ENCODE assay signal across 9 cellular contexts in the genomic region with DNA sequence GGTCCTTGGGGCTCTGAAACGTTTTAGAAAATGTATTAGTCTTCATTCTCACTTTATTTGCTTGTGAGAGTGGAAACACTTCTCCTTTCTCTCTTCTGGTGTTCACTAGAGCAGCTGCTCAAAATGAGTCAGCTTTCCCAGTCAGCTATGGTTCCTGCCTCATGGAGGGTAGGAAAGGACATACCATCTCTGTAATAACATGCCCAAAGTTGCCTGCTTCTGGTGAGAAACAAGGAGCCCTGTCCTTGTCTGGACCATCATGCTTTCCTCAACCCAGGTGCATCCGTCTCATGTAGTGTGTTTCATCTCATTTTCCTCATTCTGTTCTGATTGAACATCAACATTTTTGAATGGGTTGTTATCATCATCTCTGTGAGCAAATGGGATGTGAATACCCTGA. TPM values are rescaled to one million over a fixed set of nuclear protein-coding genes. Genes with fewer than 3 reads are reported as not detected.
A peak's percentile ranks its signal among the peaks of the same experiment; 100 is the strongest.
DNase-seq lines count a peak whose midpoint lies in the region; ATAC-seq and TF ChIP-seq lines count a peak whose summit lies in the region.
"Had no signal": no experiment of that assay in that cellular context is flagged by ENCODE, and none has a peak within 500 bp of the region (broad histone marks: within the 10 kb centered on the region; RNA-seq: fewer than 3 reads in every experiment).

No MANE protein-coding gene starts in this region.

- H3K36me3 ChIP-seq in PC-3 (ENCODE audit: low read depth, low read length) = no peaks in the 10 kb centered on the region
- no peaks in the 10 kb centered on the region for H3K36me3 ChIP-seq in right lobe of liver
- H3K36me3 ChIP-seq in left lung = no peaks in the 10 kb centered on the region

- no peaks in the 10 kb centered on the region for H4K20me1 ChIP-seq in PC-3 (ENCODE audit: low read length)

- DNase-seq in PC-3 (peak; percentile 66), myocyte (ENCODE audit: low read depth) (peak; percentile 88), right lobe of liver (no peak), SW480 (ENCODE audit: low spot score) (no peak), left lung (no peak), NCI-H446 (lab: John Stamatoyannopoulos, UW) (no peak)
- DNase-seq: KG1 had no signal

- no TSS peak for BruUV-seq in PC-3 (replicated peaks; lab: Mats Ljungman, UMichigan)

- CTCF ChIA-PET in PC-3 (lab: Charles Lee) = no interaction called here

- peak overlapping the region; percentile 48 for H2AFZ ChIP-seq in PC-3 (ENCODE audit: low read length)

- no peak for TF ChIP-seq POLR2A in right lobe of liver (IDR thresholded peaks at IDR 0.05)

- no peaks in the 10 kb centered on the region for H3K79me2 ChIP-seq in PC-3 (ENCODE audit: low read length)

- 38% methylated on average over 2 of the region's 2 CpGs for WGBS in right lobe of liver (ENCODE audit: insufficient coverage, low coverage, low lambda C conversion rate, missing lambda C conversion rate)

- TF ChIP-seq CTCF in PC-3 (conservative IDR thresholded peaks at IDR 0.05; ENCODE audit: low read depth, low read length) (no peak), right lobe of liver (IDR thresholded peaks at IDR 0.05) (no peak), left lung (IDR thresholded peaks at IDR 0.05) (no peak)

- H3K4me1 ChIP-seq in PC-3 (ENCODE audit: insufficient read depth, low read length) = peaks cover 34% of the 10 kb centered on the region
- H3K4me1 ChIP-seq in right lobe of liver = no peaks in the 10 kb centered on the region
- H3K4me1 ChIP-seq in left lung = no peaks in the 10 kb centered on the region

- POLR2A ChIA-PET in PC-3 (lab: Charles Lee; ENCODE audit: unreplicated experiment) = interaction anchor here (0.6 to 1.2 kb wide), 2 partner anchors 45 to 497 kb away, joined by 3 to 10 read pairs; no protein-coding TSS in a partner anchor

- H3F3A ChIP-seq in PC-3 (ENCODE audit: low read length, unreplicated experiment) = no peaks in the 10 kb centered on the region

- peak overlapping the region; percentile 85 for H3K27ac ChIP-seq in PC-3 (ENCODE audit: low read length)
- H3K27ac ChIP-seq in right lobe of liver = no peak overlapping the region
- no peak overlapping the region for H3K27ac ChIP-seq in left lung

- H3K9ac ChIP-seq in PC-3 (ENCODE audit: low read length) = peak overlapping the region; percentile 48; the same call in 1 of the 2 replicates

- peak; percentile 58 for ATAC-seq in GM19023 (IDR thresholded peaks at IDR 0.05; ENCODE audit: unreplicated experiment)
- ATAC-seq in HG02852 (IDR thresholded peaks at IDR 0.05; ENCODE audit: unreplicated experiment) = peak; percentile 71
- ATAC-seq in PC-3 = peak; percentile 76
- no peak for ATAC-seq in right lobe of liver
- ATAC-seq in left lung = no peak

- H3K9me3 ChIP-seq in PC-3 (ENCODE audit: low read length) (no peaks in the 10 kb centered on the region), right lobe of liver (no peaks in the 10 kb centered on the region), left lung (no peaks in the 10 kb centered on the region)

- H3K4me2 ChIP-seq in PC-3 (ENCODE audit: low read length) = peak overlapping the region; percentile 56

- H3K9me2 ChIP-seq in PC-3 (replicated peaks; ENCODE audit: low read length) = no peaks in the 10 kb centered on the region

- H3K4me3 ChIP-seq in PC-3 (ENCODE audit: low read length) (no peak overlapping the region), right lobe of liver (no peak overlapping the region), left lung (no peak overlapping the region)

- intact Hi-C loops in PC-3 (cut with micrococcal nuclease) (no loop called here), right lobe of liver (cut with DNase I) (no loop called here), left lung (cut with DNase I) (no loop called here)

- no peaks in the 10 kb centered on the region for H3K27me3 ChIP-seq in PC-3 (ENCODE audit: low read length)
- H3K27me3 ChIP-seq in right lobe of liver = no peaks in the 10 kb centered on the region
- H3K27me3 ChIP-seq in left lung = no peaks in the 10 kb centered on the region

RNA-seq across cellular contexts. Expression of gene TINAG, which starts 17.1 kb away (rescaled TPM):
- total RNA-seq in PC-3 (2014; rRNA removed) (not detected in 2 replicates), myocyte (0.72 TPM in 1 of 2 replicates, not detected in the other), right lobe of liver (not detected), left lung (not detected)
- polyA plus RNA-seq in myocyte (2012) = not detected

Comparison
In these comparisons a context has a peak if more than half of its experiments do, and no peak if none do; other contexts are left out.
1. ATAC-seq: peak in GM19023 (single experiment), HG02852 (single experiment) and PC-3 (single experiment); none in right lobe of liver (0 of 4) and left lung (single experiment).
2. DNase-seq: peak in PC-3 (single experiment) and myocyte (single experiment); none in right lobe of liver (0 of 3), SW480 (single experiment), left lung (0 of 2) and NCI-H446 (0 of 2).